Comparison of ENCODE assay signal across 19 cellular contexts in the genomic region with DNA sequence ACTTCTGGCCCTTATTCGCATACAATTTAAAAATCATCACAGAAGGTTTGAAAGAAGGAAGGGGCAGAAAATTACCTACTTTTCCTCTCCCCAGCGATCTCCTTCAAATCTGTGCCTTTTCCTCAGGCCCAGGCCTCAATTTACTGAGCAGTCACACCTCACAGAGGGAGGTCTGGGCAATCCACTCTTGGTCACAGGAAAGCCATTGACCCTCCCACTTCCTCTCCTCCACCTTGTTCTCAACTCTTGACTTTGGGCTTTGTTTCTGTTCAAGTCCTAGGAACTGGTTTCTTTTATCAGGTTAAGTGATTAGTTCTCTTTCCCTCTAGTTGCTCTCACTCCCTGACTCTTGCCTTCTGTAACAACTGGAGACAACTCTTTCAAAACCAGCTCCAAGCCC. TPM values are rescaled to one million over a fixed set of nuclear protein-coding genes. Genes with fewer than 3 reads are reported as not detected.
DNase-seq lines count a peak whose midpoint lies in the region; TF ChIP-seq lines count a peak whose summit lies in the region.
"Had no signal": no experiment of that assay in that cellular context is flagged by ENCODE, and none has a peak within 500 bp of the region (broad histone marks: within the 10 kb centered on the region; RNA-seq: fewer than 3 reads in every experiment).

No MANE protein-coding gene starts in this region.

- H3K4me1 ChIP-seq in NT2/D1 (ENCODE audit: insufficient read depth, insufficient read length): no peaks in the 10 kb centered on the region

- no peaks in the 10 kb centered on the region for H3K9me3 ChIP-seq in NT2/D1 (ENCODE audit: insufficient read depth, low read length)
- H3K9me3 ChIP-seq: BE2C had no signal

- no peak for TF ChIP-seq CTCF in GM13977 (IDR thresholded peaks at IDR 0.05; ENCODE audit: extremely low read depth, insufficient read depth, missing control alignments)

- H3K27me3 ChIP-seq in NT2/D1 (ENCODE audit: insufficient read depth, insufficient read length): no peaks in the 10 kb centered on the region
- H3K27me3 ChIP-seq: BE2C had no signal

- no peak overlapping the region for H3K9ac ChIP-seq in NT2/D1 (ENCODE audit: insufficient read length, low read depth)

- peak; percentile 9 for DNase-seq in NT2/D1 (ENCODE audit: low read depth, low spot score)
- DNase-seq in iPS DF 19.7 (ENCODE audit: low read depth, low spot score): peak; percentile 61
- DNase-seq in iPS-NIHi7 (ENCODE audit: extremely low spot score): peak; percentile 49
- DNase-seq in activated CD4-positive, CD25-positive, alpha-beta regulatory T cell treated with anti-CD3 and anti-CD28 coated beads, Interleukin-2, amount 50 U/mL, for 72 hours: no peak
- no peak for DNase-seq in ureter (ENCODE audit: low spot score)
- DNase-seq in GM13977 (ENCODE audit: low spot score): no peak
- no peak for DNase-seq in NCI-H748 treated with DMSO at 0.1 percent for 48 hours (lab: John Stamatoyannopoulos, UW)
- DNase-seq: ACHN; BE2C; C1 segment of cervical spinal cord; CD4-positive, CD25-positive, alpha-beta regulatory T cell; CD8-positive, alpha-beta memory T cell; COR-L47; DMS 273 treated with DMSO at 0.1 percent for 48 hours; DMS53; DND-41; EL; HCEC 1CT had no signal

- in situ Hi-C loops in GM13977 (cut with MboI; ENCODE audit: low pct_unique_long_range_greater_than_20kb, low sequenced_read_pairs, unreplicated experiment): no loop called here

- H3K4me3 ChIP-seq in NT2/D1 (ENCODE audit: insufficient read length, low read depth): no peak overlapping the region

- no peaks in the 10 kb centered on the region for H3K36me3 ChIP-seq in NT2/D1 (ENCODE audit: insufficient read depth, insufficient read length, low read length)
- H3K36me3 ChIP-seq: BE2C had no signal

RNA-seq across cellular contexts. Expression of a gene that starts 37.0 kb away (rescaled TPM):
- total RNA-seq in ureter: 18.4 TPM
- total RNA-seq: CD4-positive, CD25-positive, alpha-beta regulatory T cell; CD8-positive, alpha-beta memory T cell; HT-29 had no signal

Comparison
In these comparisons a context has a peak if more than half of its experiments do, and no peak if none do; other contexts are left out.
1. DNase-seq: peak in NT2/D1 (single experiment), iPS DF 19.7 (single experiment) and iPS-NIHi7 (single experiment); none in activated CD4-positive, CD25-positive, alpha-beta regulatory T cell treated with anti-CD3 and anti-CD28 coated beads, Interleukin-2, amount 50 U/mL, for 72 hours (single experiment), ureter (single experiment), GM13977 (single experiment) and NCI-H748 treated with DMSO at 0.1 percent for 48 hours (single experiment).